In genomic region chr11:10623797-10624761, GRCh38 we compare ENCODE assay signal across 8 cellular contexts. TPM values are rescaled to one million over a fixed set of nuclear protein-coding genes. Genes with fewer than 3 reads are reported as not detected.
DNase-seq lines count a peak whose midpoint lies in the region; TF ChIP-seq lines count a peak whose summit lies in the region.

No MANE protein-coding gene starts in this region.

- H3K4me3 ChIP-seq in hepatocyte = no peak overlapping the region
- peak overlapping the region in 1 of 5 donors; percentile 10 for H3K4me3 ChIP-seq in subcutaneous abdominal adipose tissue (ENCODE audit: low read depth in 1 of 5, low read length in 5 of 5)

- H3K4me1 ChIP-seq in hepatocyte (ENCODE audit: insufficient read depth) (no peaks in the 10 kb centered on the region), subcutaneous abdominal adipose tissue (ENCODE audit: control insufficient read depth in 5 of 5, insufficient read depth in 5 of 5, low read length in 5 of 5) (peaks cover 2 to 41% (median 33%) of the 10 kb centered on the region in 5 donors)

- H3K27me3 Mint-ChIP-seq in IgD-negative memory B cell = no peaks in the 10 kb centered on the region
- H3K27me3 Mint-ChIP-seq in activated CD4-positive, alpha-beta memory T cell treated with anti-CD3 and anti-CD28 coated beads, Interleukin-2, amount 10 ng/mL, durations not matched to agents 7 days and 5 days = peaks cover 2% of the 10 kb centered on the region

- peak overlapping the region in 2 of 5 donors; percentile 26 to 45 for H3K9ac ChIP-seq in subcutaneous abdominal adipose tissue (ENCODE audit: low read length in 5 of 5)

- CTCF ChIA-PET in activated CD4-positive, alpha-beta memory T cell treated with anti-CD3 and anti-CD28 coated beads, Interleukin-2, amount 10 ng/mL, durations not matched to agents 7 days and 5 days (lab: Charles Lee) = interaction anchor here (0.8 to 1.2 kb wide), 4 partner anchors 31 to 169 kb away, joined by 3 to 5 read pairs (median 4); partner anchors contain the start of gene RNF141

- peak overlapping the region; percentile 76 to 97 (median 83) for H3K27ac Mint-ChIP-seq in IgD-negative memory B cell
- H3K27ac Mint-ChIP-seq in activated CD4-positive, alpha-beta memory T cell treated with anti-CD3 and anti-CD28 coated beads, Interleukin-2, amount 10 ng/mL, durations not matched to agents 7 days and 5 days = peak overlapping the region; percentile 81

- POLR2A ChIA-PET in activated CD4-positive, alpha-beta memory T cell treated with anti-CD3 and anti-CD28 coated beads, Interleukin-2, amount 10 ng/mL, durations not matched to agents 7 days and 5 days (lab: Charles Lee) = no interaction called here

- peaks cover 35 to 53% (median 43%) of the 10 kb centered on the region in 3 donors for H3K4me1 Mint-ChIP-seq in IgD-negative memory B cell
- H3K4me1 Mint-ChIP-seq in activated CD4-positive, alpha-beta memory T cell treated with anti-CD3 and anti-CD28 coated beads, Interleukin-2, amount 10 ng/mL, durations not matched to agents 7 days and 5 days = peaks cover 20% of the 10 kb centered on the region

- DNase-seq in DMS79 (lab: John Stamatoyannopoulos, UW) (peak; percentile 90), hepatocyte (ENCODE audit: low spot score) (no peak), HuH-7.5 (ENCODE audit: low spot score) (no peak), midbrain (lab: John Stamatoyannopoulos, UW) (no peak)
- no peak for DNase-seq in activated CD4-positive, alpha-beta memory T cell treated with anti-CD3 and anti-CD28 coated beads, Interleukin-2, amount 10 ng/mL, durations not matched to agents 7 days and 5 days
- DNase-seq in stimulated activated CD4-positive, alpha-beta T cell treated with anti-CD3 and anti-CD28 coated beads, Interleukin-4, amount 100 ng/mL, for 24 hours = no peak

- H3K9me3 ChIP-seq in hepatocyte (ENCODE audit: low read depth) (no peaks in the 10 kb centered on the region), subcutaneous abdominal adipose tissue (ENCODE audit: control insufficient read depth in 5 of 5, low read length in 5 of 5) (no peaks in the 10 kb centered on the region)

- no peak overlapping the region for H2AFZ ChIP-seq in hepatocyte

- H3K36me3 Mint-ChIP-seq in IgD-negative memory B cell = no peaks in the 10 kb centered on the region
- no peaks in the 10 kb centered on the region for H3K36me3 Mint-ChIP-seq in activated CD4-positive, alpha-beta memory T cell treated with anti-CD3 and anti-CD28 coated beads, Interleukin-2, amount 10 ng/mL, durations not matched to agents 7 days and 5 days (ENCODE audit: low read depth)

- H3K27ac ChIP-seq in hepatocyte = no peak overlapping the region
- H3K27ac ChIP-seq in subcutaneous abdominal adipose tissue (ENCODE audit: low read depth, low read length) = peak overlapping the region; percentile 11

- no peaks in the 10 kb centered on the region for H3K79me2 ChIP-seq in hepatocyte

- H3K9me2 ChIP-seq in hepatocyte (replicated peaks; ENCODE audit: insufficient read depth) = no peaks in the 10 kb centered on the region

- peak; percentile 33 for TF ChIP-seq CTCF in hepatocyte (IDR thresholded peaks at IDR 0.05; ENCODE audit: poor library complexity)

- peak overlapping the region in 2 of 4 donors; percentile 1 to 55 for H3K4me3 Mint-ChIP-seq in IgD-negative memory B cell
- H3K4me3 Mint-ChIP-seq in activated CD4-positive, alpha-beta memory T cell treated with anti-CD3 and anti-CD28 coated beads, Interleukin-2, amount 10 ng/mL, durations not matched to agents 7 days and 5 days = no peak overlapping the region

- no peaks in the 10 kb centered on the region for H3K27me3 ChIP-seq in hepatocyte
- H3K27me3 ChIP-seq in subcutaneous abdominal adipose tissue (ENCODE audit: control insufficient read depth in 5 of 5, insufficient read depth in 4 of 5, low read length in 5 of 5) = no peaks in the 10 kb centered on the region

- no peak overlapping the region for H3K4me2 ChIP-seq in hepatocyte

- H3K9me3 Mint-ChIP-seq in IgD-negative memory B cell = peaks cover 0 to 2% (median 0%) of the 10 kb centered on the region in 3 donors
- H3K9me3 Mint-ChIP-seq in activated CD4-positive, alpha-beta memory T cell treated with anti-CD3 and anti-CD28 coated beads, Interleukin-2, amount 10 ng/mL, durations not matched to agents 7 days and 5 days = no peaks in the 10 kb centered on the region

- no peaks in the 10 kb centered on the region for H3K36me3 ChIP-seq in hepatocyte (replicated peaks; ENCODE audit: insufficient read depth, low read depth)
- H3K36me3 ChIP-seq in subcutaneous abdominal adipose tissue (ENCODE audit: control insufficient read depth in 5 of 5, insufficient read depth in 5 of 5, low read length in 5 of 5) = peaks cover 0 to 3% (median 0%) of the 10 kb centered on the region in 5 donors

- WGBS in hepatocyte (ENCODE audit: low lambda C conversion rate, missing lambda C conversion rate) = 84% methylated on average over 11 of the region's 11 CpGs

- H4K20me1 ChIP-seq in hepatocyte (ENCODE audit: insufficient read depth, poor library complexity, severe bottlenecking) = no peaks in the 10 kb centered on the region

RNA-seq across cellular contexts. Expression of gene LYVE1, which starts 55.6 kb away (rescaled TPM):
- polyA plus RNA-seq in IgD-negative memory B cell = 0.10 TPM
- total RNA-seq in activated CD4-positive, alpha-beta memory T cell treated with anti-CD3 and anti-CD28 coated beads, Interleukin-2, amount 10 ng/mL, durations not matched to agents 7 days and 5 days = not detected
- 4.5 and 9.1 TPM in 2 replicates for total RNA-seq in hepatocyte
- polyA plus RNA-seq in hepatocyte = 2.9 and 4.3 TPM in 2 replicates
